24 cellular contexts compared by ENCODE assay signal in the genomic region with DNA sequence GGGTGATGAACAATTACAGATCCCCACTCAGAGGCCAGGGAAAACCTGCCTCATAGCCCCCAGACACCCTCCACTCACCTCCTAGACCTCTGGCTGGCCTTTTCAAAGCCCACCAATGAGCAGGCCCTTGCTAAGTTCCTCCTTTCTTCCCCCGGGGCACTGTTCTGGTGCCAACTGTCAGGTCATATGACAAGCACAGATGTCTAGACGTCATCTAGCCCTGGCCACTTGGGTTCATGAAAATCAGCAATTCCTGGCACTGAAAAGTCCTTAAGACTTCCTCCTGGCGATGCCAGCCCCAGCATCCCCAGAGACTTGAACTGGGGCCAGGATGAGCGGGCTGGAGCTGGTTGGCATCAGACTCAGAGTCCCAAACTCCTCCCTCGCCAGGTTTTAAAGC.
DNase-seq lines count a peak whose midpoint lies in the region; ATAC-seq and TF ChIP-seq lines count a peak whose summit lies in the region.
"Had no signal": no experiment of that assay in that cellular context is flagged by ENCODE, and none has a peak within 500 bp of the region (broad histone marks: within the 10 kb centered on the region; RNA-seq: fewer than 3 reads in every experiment).

No MANE protein-coding gene starts in this region.

- H2AFZ ChIP-seq in hepatocyte = no peak overlapping the region

- no peaks in the 10 kb centered on the region for H3K27me3 ChIP-seq in hepatocyte
- H3K27me3 ChIP-seq in thoracic aorta (replicated peaks; ENCODE audit: insufficient read depth) = no peaks in the 10 kb centered on the region
- H3K27me3 ChIP-seq: BE2C, brain microvascular endothelial cell, MG63, right atrium auricular region, transverse colon had no signal

- H3K36me3 ChIP-seq in hepatocyte (replicated peaks; ENCODE audit: insufficient read depth, low read depth) = no peaks in the 10 kb centered on the region
- H3K36me3 ChIP-seq in thoracic aorta = no peaks in the 10 kb centered on the region
- H3K36me3 ChIP-seq: BE2C, brain microvascular endothelial cell, MG63, right atrium auricular region, transverse colon had no signal

- H3K27ac ChIP-seq in hepatocyte = peak overlapping the region; percentile 53
- no peak overlapping the region for H3K27ac ChIP-seq in thoracic aorta
- H3K27ac ChIP-seq: brain microvascular endothelial cell, right atrium auricular region, transverse colon had no signal

- peaks cover 7 to 39% of the 10 kb centered on the region in 2 donors for H3K27me3 Mint-ChIP-seq in natural killer cell (ENCODE audit: low read depth in 2 of 2)

- TF ChIP-seq CTCF in hepatocyte (IDR thresholded peaks at IDR 0.05; ENCODE audit: poor library complexity) (no peak), thoracic aorta (IDR thresholded peaks at IDR 0.05) (no peak), natural killer cell (IDR thresholded peaks at IDR 0.05) (no peak)

- H3K4me3 ChIP-seq in hepatocyte (no peak overlapping the region), thoracic aorta (no peak overlapping the region)
- H3K4me3 ChIP-seq: MG63, right atrium auricular region, transverse colon had no signal

- ATAC-seq in thoracic aorta (ENCODE audit: insufficient number of reproducible peaks, low FRiP score, low read depth) (peak; percentile 36), natural killer cell (no peak)
- ATAC-seq: Right ventricle myocardium inferior had no signal

- DNase-seq in NCI-H2029 (lab: John Stamatoyannopoulos, UW) (peak; percentile 31), NCI-H2029 treated with DMSO at 0.1 percent for 48 hours (lab: John Stamatoyannopoulos, UW) (no peak), NCI-H446 (lab: John Stamatoyannopoulos, UW) (peak; percentile 52 to 85), hepatocyte (ENCODE audit: low spot score) (no peak), thoracic aorta (ENCODE audit: low spot score) (no peak), NCI-H1417 (lab: John Stamatoyannopoulos, UW) (no peak), natural killer cell (no peak)
- DNase-seq in activated T-cell treated with anti-CD3 and anti-CD28 coated beads, Interleukin-2, amount 50 U/mL, for 1 hour = no peak
- DNase-seq: activated B cell treated with CpG ODN at 0.5 μM for 24 hours; activated CD4-positive, alpha-beta T cell treated with anti-CD3 and anti-CD28 coated beads, Interleukin-2, amount 50 U/mL, for 48 hours; activated gamma-delta T cell; BE2C; brain microvascular endothelial cell; effector CD4-positive, alpha-beta T cell; erythroblast; mesenchymal stem cell; MG63; naive B cell; NCI-H1930; transverse colon had no signal

- H3K4me3 Mint-ChIP-seq in natural killer cell = no peak overlapping the region
- H3K4me3 Mint-ChIP-seq: activated B cell treated with CpG ODN at 0.5 μM for 24 hours; naive B cell; stimulated activated naive CD8-positive, alpha-beta T cell treated with anti-CD3 and anti-CD28 coated beads, Interleukin-15, Interleukin-2, amounts not matched to agents 100 ng/mL and 50 ng/mL, for 24 hours had no signal

- H3K79me2 ChIP-seq in hepatocyte = no peaks in the 10 kb centered on the region

- H3K4me1 ChIP-seq in hepatocyte (ENCODE audit: insufficient read depth) (no peaks in the 10 kb centered on the region), thoracic aorta (ENCODE audit: control insufficient read depth in 1 of 2, low read depth in 2 of 2) (peaks cover 0 to 3% of the 10 kb centered on the region in 2 donors)
- H3K4me1 ChIP-seq: BE2C, right atrium auricular region, transverse colon had no signal

- H3K4me1 Mint-ChIP-seq in natural killer cell = no peaks in the 10 kb centered on the region
- H3K4me1 Mint-ChIP-seq: activated B cell treated with CpG ODN at 0.5 μM for 24 hours, IgD-negative memory B cell had no signal

- H3K9me3 Mint-ChIP-seq in natural killer cell = no peaks in the 10 kb centered on the region
- H3K9me3 Mint-ChIP-seq: activated B cell treated with CpG ODN at 0.5 μM for 24 hours; IgD-negative memory B cell; stimulated activated naive CD8-positive, alpha-beta T cell treated with anti-CD3 and anti-CD28 coated beads, Interleukin-15, Interleukin-2, amounts not matched to agents 100 ng/mL and 50 ng/mL, for 24 hours had no signal

- H3K9me2 ChIP-seq in hepatocyte (replicated peaks; ENCODE audit: insufficient read depth) = no peaks in the 10 kb centered on the region

- WGBS in hepatocyte (ENCODE audit: low lambda C conversion rate, missing lambda C conversion rate) = 50% methylated on average over 5 of the region's 5 CpGs

- no peaks in the 10 kb centered on the region for H3K36me3 Mint-ChIP-seq in natural killer cell
- H3K36me3 Mint-ChIP-seq: IgD-negative memory B cell, naive B cell had no signal

- H3K4me2 ChIP-seq in hepatocyte = no peak overlapping the region

- intact Hi-C loops in natural killer cell (cut with micrococcal nuclease) = no loop called here

- no peak overlapping the region for H3K27ac Mint-ChIP-seq in natural killer cell
- H3K27ac Mint-ChIP-seq: activated B cell treated with CpG ODN at 0.5 μM for 24 hours; stimulated activated naive CD8-positive, alpha-beta T cell treated with anti-CD3 and anti-CD28 coated beads, Interleukin-15, Interleukin-2, amounts not matched to agents 100 ng/mL and 50 ng/mL, for 24 hours had no signal

- H3K9me3 ChIP-seq in hepatocyte (ENCODE audit: low read depth) = no peaks in the 10 kb centered on the region
- no peaks in the 10 kb centered on the region for H3K9me3 ChIP-seq in thoracic aorta
- H3K9me3 ChIP-seq: BE2C, MG63, right atrium auricular region, transverse colon had no signal

- no peaks in the 10 kb centered on the region for H4K20me1 ChIP-seq in hepatocyte (ENCODE audit: insufficient read depth, poor library complexity, severe bottlenecking)

Comparison
In these comparisons a context has a peak if more than half of its experiments do, and no peak if none do; other contexts are left out.
1. DNase-seq: peak in NCI-H2029 (single experiment) and NCI-H446 (2 of 2); none in NCI-H2029 treated with DMSO at 0.1 percent for 48 hours (single experiment), hepatocyte (single experiment), thoracic aorta (single experiment), NCI-H1417 (0 of 3), activated T-cell treated with anti-CD3 and anti-CD28 coated beads, Interleukin-2, amount 50 U/mL, for 1 hour (single experiment) and natural killer cell (single experiment).